In genomic region chr5:134649163-134649916, GRCh38 we compare ENCODE assay signal across 8 cellular contexts. TPM values are rescaled to one million over a fixed set of nuclear protein-coding genes. Genes with fewer than 3 reads are reported as not detected.
DNase-seq lines count a peak whose midpoint lies in the region; ATAC-seq and TF ChIP-seq lines count a peak whose summit lies in the region.

No MANE protein-coding gene starts in this region.

- peaks cover 7% of the 10 kb centered on the region for H3K36me3 Mint-ChIP-seq in endodermal cell (ENCODE audit: low read depth)

- peak overlapping the region; percentile 78 for H3K4me3 Mint-ChIP-seq in endodermal cell

- H4K20me1 ChIP-seq in HCT116 (ENCODE audit: insufficient read depth): no peaks in the 10 kb centered on the region

- intact Hi-C loops in HCT116 (cut with micrococcal nuclease): no loop called here

- TF ChIP-seq POLR2A in HCT116 (IDR thresholded peaks at IDR 0.05; ENCODE audit: borderline replicate concordance, extremely low read depth, insufficient read depth, insufficient read length): no peak

- H3K27ac ChIP-seq in HCT116 (ENCODE audit: low read depth, low read length) (peak overlapping the region; percentile 75), endodermal cell (ENCODE audit: low read depth, low read length) (peak overlapping the region; percentile 90), muscle layer of colon (ENCODE audit: low read depth, low read length) (peak overlapping the region; percentile 96)

- H3K79me2 ChIP-seq in HCT116 (ENCODE audit: insufficient read depth, low read length): peaks cover 50% of the 10 kb centered on the region

- peaks cover 9 to 19% of the 10 kb centered on the region in 2 experiments; a peak in 3 of 4 replicates for H3K4me1 ChIP-seq in HCT116 (ENCODE audit: control insufficient read depth in 1 of 2, insufficient read depth in 2 of 2, low read length in 2 of 2)
- H3K4me1 ChIP-seq in endodermal cell (ENCODE audit: control insufficient read depth, insufficient read depth, low read length): no peaks in the 10 kb centered on the region
- H3K4me1 ChIP-seq in muscle layer of colon (ENCODE audit: insufficient read depth, low read length): peaks cover 17% of the 10 kb centered on the region

- peak overlapping the region; percentile 98 to 100 for H3K4me3 ChIP-seq in HCT116 (replicated peaks in 1 of 2; ENCODE audit: low read depth in 1 of 2, low read length in 2 of 2)
- peak overlapping the region; percentile 94 for H3K4me3 ChIP-seq in endodermal cell (ENCODE audit: low read length)
- H3K4me3 ChIP-seq in muscle layer of colon (ENCODE audit: low read depth in 1 of 2, low read length in 2 of 2): peak overlapping the region; percentile 60 to 99

- H3K9ac ChIP-seq in HCT116 (ENCODE audit: low read length): peak overlapping the region; percentile 87
- peak overlapping the region; percentile 98 for H3K9ac ChIP-seq in endodermal cell (ENCODE audit: extremely low read depth, low read length, poor library complexity, severe bottlenecking)
- peak overlapping the region; percentile 95 for H3K9ac ChIP-seq in muscle layer of colon (ENCODE audit: low read length)

- no peaks in the 10 kb centered on the region for H3K9me2 ChIP-seq in HCT116 (ENCODE audit: insufficient read depth)

- H3K4me1 Mint-ChIP-seq in endodermal cell: peaks cover 22% of the 10 kb centered on the region

- ATAC-seq in HCT116 (peak; percentile 52), SK-N-SH treated with all-trans-retinoic acid at 6 μM for 48 hours (peak; percentile 63)

- H3K9me3 ChIP-seq in HCT116 (ENCODE audit: control insufficient read depth in 1 of 2, insufficient read depth in 1 of 2, low read depth in 1 of 2, low read length in 2 of 2) (no peaks in the 10 kb centered on the region), endodermal cell (ENCODE audit: control insufficient read depth, low read length) (peaks cover 4% of the 10 kb centered on the region), muscle layer of colon (ENCODE audit: low read length) (no peaks in the 10 kb centered on the region)

- H3K36me3 ChIP-seq in HCT116 (ENCODE audit: control insufficient read depth in 1 of 2, insufficient read depth in 2 of 2, low read length in 2 of 2) (no peaks in the 10 kb centered on the region), endodermal cell (ENCODE audit: control insufficient read depth, insufficient read depth, low read length) (peaks cover under 1% of the 10 kb centered on the region), muscle layer of colon (ENCODE audit: insufficient read depth, low read length) (no peaks in the 10 kb centered on the region)

- peak; percentile 7 for DNase-seq in Daoy (ENCODE audit: low read depth)
- no peak for DNase-seq in HCT116 (ENCODE audit: low read depth, low spot score)
- no peak for DNase-seq in endodermal cell
- DNase-seq in HuH-7.5 (ENCODE audit: low spot score): no peak
- DNase-seq in NCI-H1694 treated with DMSO at 0.1 percent for 48 hours (lab: John Stamatoyannopoulos, UW): no peak
- no peak for DNase-seq in NCI-H146 treated with DMSO at 0.1 percent for 48 hours (lab: John Stamatoyannopoulos, UW; ENCODE audit: unreplicated experiment)

- RAD21 ChIA-PET in HCT116 (lab: Charles Lee; ENCODE audit: low non-redundant PET in 1 of 2, low total read pairs in 2 of 2, uncharacterized antibody in 2 of 2, unreplicated experiment in 2 of 2): no interaction called here

- H3K9me3 Mint-ChIP-seq in endodermal cell: peaks cover 2% of the 10 kb centered on the region

- H2AFZ ChIP-seq in HCT116 (ENCODE audit: low read depth, low read length, poor library complexity, severe bottlenecking): no peak overlapping the region

- BruUV-seq in HCT116 (replicated peaks; lab: Mats Ljungman, UMichigan): TSS peak; percentile 68

- H3K27me3 Mint-ChIP-seq in endodermal cell (ENCODE audit: insufficient read depth): no peaks in the 10 kb centered on the region

- peak overlapping the region; percentile 94 for H3K4me2 ChIP-seq in HCT116 (ENCODE audit: low read length)

- H3K27me3 ChIP-seq in HCT116 (ENCODE audit: insufficient read depth, low read length) (no peaks in the 10 kb centered on the region), endodermal cell (ENCODE audit: control insufficient read depth, insufficient read depth, low read length, poor library complexity, severe bottlenecking) (no peaks in the 10 kb centered on the region), muscle layer of colon (ENCODE audit: control insufficient read depth in 1 of 2, insufficient read depth in 2 of 2, low read length in 2 of 2) (no peaks in the 10 kb centered on the region)

- TF ChIP-seq CTCF in HCT116 (IDR thresholded peaks at IDR 0.05 in 2 of 3, conservative IDR thresholded peaks at IDR 0.05 in 1 of 3; ENCODE audit: borderline replicate concordance in 1 of 3, insufficient read depth in 1 of 3, low read depth in 2 of 3, low read length in 2 of 3) (no peak), endodermal cell (conservative IDR thresholded peaks at IDR 0.05) (no peak)

- 3% methylated on average over 11 to 19 of the region's 19 CpGs for WGBS in endodermal cell (ENCODE audit: insufficient coverage in 1 of 2, insufficient read length in 1 of 2), 2 experiments

- CTCF ChIA-PET in HCT116 (lab: Charles Lee): no interaction called here

- TF ChIP-seq RAD21 in HCT116 (IDR thresholded peaks at IDR 0.05; ENCODE audit: low read depth): no peak

- POLR2A ChIA-PET in HCT116 (lab: Charles Lee): interaction anchor here (0.6 kb wide), 1 partner anchor 16 kb away, joined by 3 read pairs; no protein-coding TSS in a partner anchor

- H3K27ac Mint-ChIP-seq in endodermal cell: peak overlapping the region; percentile 95

TF ChIP-seq in HCT116, 20 proteins besides CTCF, POLR2A, EP300 and RAD21 (continues in another document):
- TF ChIP-seq JUND (IDR thresholded peaks at IDR 0.05) (no peak), SP1 (IDR thresholded peaks at IDR 0.05; ENCODE audit: low read depth) (no peak), REST (IDR thresholded peaks at IDR 0.05; ENCODE audit: low read depth) (no peak), EGR1 (IDR thresholded peaks at IDR 0.05; ENCODE audit: low read depth) (no peak)

TF ChIP-seq in SK-N-SH treated with all-trans-retinoic acid at 6 μM for 48 hours, 23 proteins besides CTCF, POLR2A, EP300 and RAD21:
- TF ChIP-seq GLIS3 (CRISPR knock-in tag; IDR thresholded peaks at IDR 0.05) (no peak), ARNTL (CRISPR knock-in tag; IDR thresholded peaks at IDR 0.05; ENCODE audit: borderline replicate concordance, low read depth) (no peak), TOX (CRISPR knock-in tag; IDR thresholded peaks at IDR 0.05; ENCODE audit: borderline replicate concordance) (no peak), OSR1 (CRISPR knock-in tag; IDR thresholded peaks at IDR 0.05) (no peak), CSDC2 (CRISPR knock-in tag; IDR thresholded peaks at IDR 0.05) (no peak)
TF ChIP-seq in SK-N-SH treated with all-trans-retinoic acid at 6 μM for 48 hours: peak in this region for 0.

RNA-seq across cellular contexts. Expression of gene SEC24A, which starts 0.8 kb away (rescaled TPM):
- 15.4 and 18.9 TPM in 2 replicates for total RNA-seq in Daoy (2014; rRNA removed; shearing (Covaris generic))
- total RNA-seq in HCT116 (2021; ENCODE audit: unreplicated experiment) (16.8 TPM), endodermal cell (10 to 100 TPM; 26.5 to 32.1 TPM)
- polyA plus RNA-seq in HCT116 (2012): 7.6 and 7.8 TPM in 2 replicates
- polyA plus RNA-seq in endodermal cell (2013, experiment 1 of 2): 22.1 TPM
- polyA plus RNA-seq in endodermal cell (2013, experiment 2 of 2): 22.1 TPM

RNA-seq across cellular contexts. Expression of gene SAR1B, which starts 16.7 kb away (rescaled TPM):
- total RNA-seq in Daoy (2014; rRNA removed; shearing (Covaris generic)): 72.1 and 79.2 TPM in 2 replicates
- total RNA-seq in HCT116 (2021; ENCODE audit: unreplicated experiment): 40.7 TPM
- 24.3 and 25.2 TPM in 2 replicates for polyA plus RNA-seq in HCT116 (2012)
- 10 to 100 TPM; 18.4 to 24.2 TPM for total RNA-seq in endodermal cell
- 25.4 TPM for polyA plus RNA-seq in endodermal cell (2013, experiment 1 of 2)
- 27.4 TPM for polyA plus RNA-seq in endodermal cell (2013, experiment 2 of 2)
